Comparison of ENCODE assay signal across 7 cellular contexts in genomic region chr6:106723419-106723818, GRCh38.
DNase-seq lines count a peak whose midpoint lies in the region; ATAC-seq, FAIRE-seq and TF ChIP-seq lines count a peak whose summit lies in the region.
"Not testable (repeated sequence)": the region's sequence is repeated elsewhere in the genome, so short reads cannot be mapped to it uniquely, and the experiment has no call there.

No MANE protein-coding gene starts in this region.

- H3K27me3 ChIP-seq in OCI-LY1 (ENCODE audit: insufficient read depth, low read length); K562 (ENCODE audit: control insufficient read depth in 2 of 2, insufficient read depth in 2 of 2, low read length in 2 of 2); HepG2 (ENCODE audit: control insufficient read depth in 1 of 2, insufficient read depth in 2 of 2, low read length in 2 of 2): not testable (repeated sequence)

- DNase-seq in A549 (ENCODE audit: low read depth in 1 of 2, low spot score in 1 of 2); K562 (ENCODE audit: extremely low read depth in 1 of 4, low spot score in 3 of 4); HepG2 (ENCODE audit: low spot score); progenitor cell of endocrine pancreas (ENCODE audit: low spot score, unreplicated experiment): not testable (repeated sequence)
- peak; percentile 17 for DNase-seq in ELR (ENCODE audit: low read depth)

- H3K27me3 Mint-ChIP-seq in nephron (ENCODE audit: low read depth); progenitor cell of endocrine pancreas: not testable (repeated sequence)

- ATAC-seq in A549, K562, HepG2: not testable (repeated sequence)

- not testable (repeated sequence) for TF ChIP-seq POLR2A in A549 (IDR thresholded peaks at IDR 0.05; ENCODE audit: low read length); K562 (conservative IDR thresholded peaks at IDR 0.05); HepG2 (IDR thresholded peaks at IDR 0.05; ENCODE audit: insufficient read depth in 1 of 2, low read depth in 2 of 2, low read length in 2 of 2)

- H3K9me1 ChIP-seq in K562 (ENCODE audit: control insufficient read depth, insufficient read depth, low read length) = not testable (repeated sequence)

- H3K4me1 ChIP-seq in A549 = peaks cover 51% of the 10 kb centered on the region
- peaks cover 26% of the 10 kb centered on the region for H3K4me1 ChIP-seq in OCI-LY1 (ENCODE audit: insufficient read depth, low read length, severe bottlenecking)
- not testable (repeated sequence) for H3K4me1 ChIP-seq in K562 (replicated peaks in 1 of 2; ENCODE audit: control insufficient read depth in 2 of 2, insufficient read depth in 2 of 2, low read length in 2 of 2)
- peaks cover 60% of the 10 kb centered on the region for H3K4me1 ChIP-seq in HepG2 (ENCODE audit: insufficient read depth, low read length)

- FAIRE-seq in A549 (lab: Jason Lieb, UNC); K562 (lab: Jason Lieb, UNC); HepG2 (lab: Jason Lieb, UNC): not testable (repeated sequence)

- POLR2A ChIA-PET in A549 (lab: Yijun Ruan, JAX); K562 (lab: Yijun Ruan, JAX); HepG2 (lab: Yijun Ruan, JAX): not testable (repeated sequence)

- H3K79me2 ChIP-seq in OCI-LY1 (ENCODE audit: insufficient read depth, low read length); K562 (ENCODE audit: control insufficient read depth, insufficient read depth, low read length); HepG2 (ENCODE audit: insufficient read depth, low read length): not testable (repeated sequence)

- intact Hi-C loops in K562 (cut with micrococcal nuclease); HepG2 (cut with micrococcal nuclease; ENCODE audit: unreplicated experiment): not testable (repeated sequence)

- TF ChIP-seq EP300 in A549 (IDR thresholded peaks at IDR 0.05); K562 (IDR thresholded peaks at IDR 0.05; ENCODE audit: low read length); HepG2 (IDR thresholded peaks at IDR 0.05; ENCODE audit: low read depth in 2 of 2, low read length in 2 of 2); HepG2 (CRISPR knock-in tag; IDR thresholded peaks at IDR 0.05; ENCODE audit: borderline replicate concordance): not testable (repeated sequence)

- H3K4me3 Mint-ChIP-seq in nephron; progenitor cell of endocrine pancreas (ENCODE audit: low read depth): not testable (repeated sequence)

- H3K4me3 ChIP-seq in A549; OCI-LY1 (ENCODE audit: low read depth, low read length, poor library complexity, severe bottlenecking); K562; HepG2 (replicated peaks in 1 of 3; ENCODE audit: insufficient read depth in 1 of 3, low read depth in 2 of 3, low read length in 3 of 3): not testable (repeated sequence)

- not testable (repeated sequence) for H3K36me3 Mint-ChIP-seq in nephron (ENCODE audit: low read depth); progenitor cell of endocrine pancreas (ENCODE audit: insufficient read depth)

- CTCF ChIA-PET in A549 (lab: Yijun Ruan, JAX); K562 (lab: Yijun Ruan, JAX; ENCODE audit: low intra/inter-chr PET ratio); HepG2 (lab: Yijun Ruan, JAX; ENCODE audit: low intra/inter-chr PET ratio, low total read pairs): not testable (repeated sequence)

- not testable (repeated sequence) for TF ChIP-seq RAD21 in A549 (conservative IDR thresholded peaks at IDR 0.05 in 1 of 2, IDR thresholded peaks at IDR 0.05 in 1 of 2); K562 (CRISPR knock-in tag; conservative IDR thresholded peaks at IDR 0.05 in 1 of 2, IDR thresholded peaks at IDR 0.05 in 1 of 2); HepG2 (CRISPR knock-in tag; IDR thresholded peaks at IDR 0.05)

- in situ Hi-C loops in K562 (cut with MboI); HepG2 (cut with HindIII; ENCODE audit: extremely low pct_ligation_motif_present, low pct_unique_long_range_greater_than_20kb): not testable (repeated sequence)

- not testable (repeated sequence) for H3F3A ChIP-seq in OCI-LY1 (ENCODE audit: insufficient read depth, low read length)

- H3K9me3 Mint-ChIP-seq in nephron; progenitor cell of endocrine pancreas (ENCODE audit: low read depth): not testable (repeated sequence)

- not testable (repeated sequence) for BruUV-seq in K562 (replicated peaks; lab: Mats Ljungman, UMichigan); HepG2 (replicated peaks; lab: Mats Ljungman, UMichigan)

- H3K4me2 ChIP-seq in A549; OCI-LY1 (ENCODE audit: low read length); K562 (ENCODE audit: insufficient read depth, low read length); HepG2 (ENCODE audit: low read depth, low read length): not testable (repeated sequence)

- H4K20me1 ChIP-seq in OCI-LY1 (ENCODE audit: insufficient read depth, low read length); K562 (replicated peaks; ENCODE audit: control insufficient read depth, insufficient read depth, low read length); HepG2 (ENCODE audit: insufficient read depth, low read length): not testable (repeated sequence)

- not testable (repeated sequence) for H3K9me2 ChIP-seq in OCI-LY1 (ENCODE audit: low read depth, low read length)

- H3K9me3 ChIP-seq in A549; OCI-LY1 (ENCODE audit: low read length); K562 (replicated peaks; ENCODE audit: control insufficient read depth, insufficient read depth, low read depth, low read length); HepG2 (ENCODE audit: low read length): not testable (repeated sequence)

- H3K27ac Mint-ChIP-seq in nephron (peak overlapping the region in 2 of 3 experiments; percentile 82 to 90), progenitor cell of endocrine pancreas (peak overlapping the region; percentile 87)

- not testable (repeated sequence) for H2AFZ ChIP-seq in OCI-LY1 (ENCODE audit: low read length); K562 (ENCODE audit: low read depth, low read length); HepG2 (ENCODE audit: low read length)

- TF ChIP-seq CTCF in A549 (IDR thresholded peaks at IDR 0.05); OCI-LY1 (IDR thresholded peaks at IDR 0.05; ENCODE audit: low read length); K562 (IDR thresholded peaks at IDR 0.05 in 2 of 3, conservative IDR thresholded peaks at IDR 0.05 in 1 of 3; ENCODE audit: insufficient read depth in 2 of 3, low read depth in 1 of 3, low read length in 3 of 3); HepG2 (CRISPR knock-in tag; IDR thresholded peaks at IDR 0.05); nephron (IDR thresholded peaks at IDR 0.05; ENCODE audit: unreplicated experiment in 3 of 3); progenitor cell of endocrine pancreas (IDR thresholded peaks at IDR 0.05; ENCODE audit: unreplicated experiment): not testable (repeated sequence)

- H3K9ac ChIP-seq in OCI-LY1 (ENCODE audit: low read length); K562 (ENCODE audit: insufficient read depth in 1 of 2, low read depth in 2 of 2, low read length in 2 of 2); HepG2 (ENCODE audit: insufficient read depth, low read depth, low read length): not testable (repeated sequence)

- H3K4me1 Mint-ChIP-seq in nephron = not testable (repeated sequence)
- peaks cover 40% of the 10 kb centered on the region for H3K4me1 Mint-ChIP-seq in progenitor cell of endocrine pancreas (ENCODE audit: low read depth)

- H3K36me3 ChIP-seq in OCI-LY1 (ENCODE audit: insufficient read depth, low read length); K562 (ENCODE audit: control insufficient read depth, insufficient read depth, low read length); HepG2 (replicated peaks in 1 of 2; ENCODE audit: control insufficient read depth in 1 of 2, insufficient read depth in 2 of 2, low read length in 2 of 2): not testable (repeated sequence)

- WGBS in A549 (ENCODE audit: missing lambda C conversion rate) = 89% methylated on average over 2 of the region's 2 CpGs
- 43% methylated on average over 2 of the region's 2 CpGs for WGBS in K562 (ENCODE audit: insufficient coverage, low coverage, missing lambda C conversion rate)
- 99% methylated on average over 2 of the region's 2 CpGs for WGBS in HepG2 (ENCODE audit: low lambda C conversion rate)

- H3K27ac ChIP-seq in A549 = peak overlapping the region; percentile 82 to 84
- peak overlapping the region; percentile 73 for H3K27ac ChIP-seq in OCI-LY1 (ENCODE audit: low read depth, low read length, poor library complexity, severe bottlenecking)
- H3K27ac ChIP-seq in K562 (ENCODE audit: extremely low read depth, low read depth, low read length); HepG2 (ENCODE audit: extremely low read length, insufficient read depth, low read length): not testable (repeated sequence)

TF ChIP-seq in K562, 482 proteins besides CTCF, POLR2A, EP300 and RAD21:
- 0 out of 2 replicates have a peak, but pooled peaks have one; percentile 33 for TF ChIP-seq ZNF121 (CRISPR knock-in tag; conservative IDR thresholded peaks at IDR 0.05)

TF ChIP-seq in HepG2, 621 proteins besides CTCF, POLR2A, EP300 and RAD21 (continues in another document):
- TF ChIP-seq ZNF121 (CRISPR knock-in tag; IDR thresholded peaks at IDR 0.05) (peak; percentile 96), ZMYM2 (CRISPR knock-in tag; IDR thresholded peaks at IDR 0.05) (0 out of 2 replicates have a peak, but pooled peaks have one; percentile 20), FOSL2 (CRISPR knock-in tag; IDR thresholded peaks at IDR 0.05) (peak; percentile 57; the same call in 1 of the 2 replicates), ZMYM3 (CRISPR knock-in tag; IDR thresholded peaks at IDR 0.05) (peak; percentile 24; the same call in 1 of the 2 replicates)
